1 cellular context compared by ENCODE assay signal in the genomic region with DNA sequence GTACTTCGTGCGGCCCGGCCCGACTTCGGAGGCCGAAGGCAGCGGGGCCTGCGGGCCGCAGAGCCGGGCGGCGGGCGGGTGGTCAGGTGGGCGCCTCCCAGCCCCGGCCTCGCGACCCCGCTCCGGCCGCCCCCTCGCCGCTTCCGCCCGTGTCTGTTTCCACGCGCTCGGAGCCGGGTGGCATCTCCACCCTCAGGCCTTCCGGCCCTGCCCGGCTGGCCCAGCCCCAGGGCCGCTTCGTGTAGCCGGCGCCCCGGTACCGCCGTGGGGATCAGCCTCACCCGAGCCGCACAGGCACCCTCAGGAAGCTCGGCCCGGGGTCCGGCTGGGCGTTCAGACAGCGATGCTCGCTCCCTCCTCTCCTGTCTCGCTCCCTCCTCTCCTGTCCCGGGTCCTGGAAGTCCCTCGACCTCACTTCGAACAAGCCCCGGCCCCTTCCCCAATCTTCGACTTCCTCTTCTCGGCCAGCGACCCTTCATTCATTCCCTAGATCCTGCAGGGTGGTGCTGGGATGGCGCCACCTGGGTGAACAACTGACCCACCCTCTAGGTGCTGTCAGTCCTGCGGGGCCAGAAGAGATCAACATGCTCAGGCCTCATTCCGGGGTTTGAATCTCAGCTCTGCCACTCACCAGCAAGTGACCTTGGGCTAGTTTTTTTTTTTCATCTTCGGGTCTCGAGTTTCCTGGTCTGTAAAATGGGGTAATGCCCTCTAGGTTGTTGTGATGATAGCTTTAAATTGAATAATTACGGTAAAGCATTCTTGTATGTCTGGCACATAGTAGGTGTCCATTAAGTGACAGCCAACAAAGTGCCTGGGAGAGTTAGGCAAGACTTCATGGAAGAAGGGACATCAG.
TF ChIP-seq lines count a peak whose summit lies in the region.

No MANE protein-coding gene starts in this region.

TF ChIP-seq in HepG2, 621 proteins besides CTCF, POLR2A, EP300 and RAD21 (continued from another document and continues in another):
- TF ChIP-seq, protein P1, sequence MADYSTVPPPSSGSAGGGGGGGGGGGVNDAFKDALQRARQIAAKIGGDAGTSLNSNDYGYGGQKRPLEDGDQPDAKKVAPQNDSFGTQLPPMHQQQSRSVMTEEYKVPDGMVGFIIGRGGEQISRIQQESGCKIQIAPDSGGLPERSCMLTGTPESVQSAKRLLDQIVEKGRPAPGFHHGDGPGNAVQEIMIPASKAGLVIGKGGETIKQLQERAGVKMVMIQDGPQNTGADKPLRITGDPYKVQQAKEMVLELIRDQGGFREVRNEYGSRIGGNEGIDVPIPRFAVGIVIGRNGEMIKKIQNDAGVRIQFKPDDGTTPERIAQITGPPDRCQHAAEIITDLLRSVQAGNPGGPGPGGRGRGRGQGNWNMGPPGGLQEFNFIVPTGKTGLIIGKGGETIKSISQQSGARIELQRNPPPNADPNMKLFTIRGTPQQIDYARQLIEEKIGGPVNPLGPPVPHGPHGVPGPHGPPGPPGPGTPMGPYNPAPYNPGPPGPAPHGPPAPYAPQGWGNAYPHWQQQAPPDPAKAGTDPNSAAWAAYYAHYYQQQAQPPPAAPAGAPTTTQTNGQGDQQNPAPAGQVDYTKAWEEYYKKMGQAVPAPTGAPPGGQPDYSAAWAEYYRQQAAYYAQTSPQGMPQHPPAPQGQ (CRISPR knock-in tag; IDR thresholded peaks at IDR 0.05; ENCODE audit: borderline replicate concordance) = 0 out of 2 replicates have a peak, but pooled peaks have one; percentile 13
- no peak; the same call in 1 of the 2 replicates for TF ChIP-seq SOX5 (CRISPR knock-in tag; IDR thresholded peaks at IDR 0.05; ENCODE audit: borderline replicate concordance)
- TF ChIP-seq, protein P2, sequence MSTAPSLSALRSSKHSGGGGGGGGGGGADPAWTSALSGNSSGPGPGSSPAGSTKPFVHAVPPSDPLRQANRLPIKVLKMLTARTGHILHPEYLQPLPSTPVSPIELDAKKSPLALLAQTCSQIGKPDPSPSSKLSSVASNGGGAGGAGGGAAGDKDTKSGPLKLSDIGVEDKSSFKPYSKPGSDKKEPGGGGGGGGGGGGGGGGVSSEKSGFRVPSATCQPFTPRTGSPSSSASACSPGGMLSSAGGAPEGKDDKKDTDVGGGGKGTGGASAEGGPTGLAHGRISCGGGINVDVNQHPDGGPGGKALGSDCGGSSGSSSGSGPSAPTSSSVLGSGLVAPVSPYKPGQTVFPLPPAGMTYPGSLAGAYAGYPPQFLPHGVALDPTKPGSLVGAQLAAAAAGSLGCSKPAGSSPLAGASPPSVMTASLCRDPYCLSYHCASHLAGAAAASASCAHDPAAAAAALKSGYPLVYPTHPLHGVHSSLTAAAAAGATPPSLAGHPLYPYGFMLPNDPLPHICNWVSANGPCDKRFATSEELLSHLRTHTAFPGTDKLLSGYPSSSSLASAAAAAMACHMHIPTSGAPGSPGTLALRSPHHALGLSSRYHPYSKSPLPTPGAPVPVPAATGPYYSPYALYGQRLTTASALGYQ (CRISPR knock-in tag; IDR thresholded peaks at IDR 0.05) = peak; percentile 62; the same call in 1 of the 2 replicates
- TF ChIP-seq POGZ (CRISPR knock-in tag; IDR thresholded peaks at IDR 0.05) = peak; percentile 56
- TF ChIP-seq ZNF598 (CRISPR knock-in tag; IDR thresholded peaks at IDR 0.05; ENCODE audit: borderline replicate concordance) = peak; percentile 42; the same call in 1 of the 2 replicates
- TF ChIP-seq PHB2 (IDR thresholded peaks at IDR 0.05; ENCODE audit: partially characterized antibody) = no peak
- peak; percentile 35; the same call in 1 of the 2 replicates for TF ChIP-seq KMT2B (CRISPR knock-in tag; IDR thresholded peaks at IDR 0.05)
- TF ChIP-seq, protein P3, sequence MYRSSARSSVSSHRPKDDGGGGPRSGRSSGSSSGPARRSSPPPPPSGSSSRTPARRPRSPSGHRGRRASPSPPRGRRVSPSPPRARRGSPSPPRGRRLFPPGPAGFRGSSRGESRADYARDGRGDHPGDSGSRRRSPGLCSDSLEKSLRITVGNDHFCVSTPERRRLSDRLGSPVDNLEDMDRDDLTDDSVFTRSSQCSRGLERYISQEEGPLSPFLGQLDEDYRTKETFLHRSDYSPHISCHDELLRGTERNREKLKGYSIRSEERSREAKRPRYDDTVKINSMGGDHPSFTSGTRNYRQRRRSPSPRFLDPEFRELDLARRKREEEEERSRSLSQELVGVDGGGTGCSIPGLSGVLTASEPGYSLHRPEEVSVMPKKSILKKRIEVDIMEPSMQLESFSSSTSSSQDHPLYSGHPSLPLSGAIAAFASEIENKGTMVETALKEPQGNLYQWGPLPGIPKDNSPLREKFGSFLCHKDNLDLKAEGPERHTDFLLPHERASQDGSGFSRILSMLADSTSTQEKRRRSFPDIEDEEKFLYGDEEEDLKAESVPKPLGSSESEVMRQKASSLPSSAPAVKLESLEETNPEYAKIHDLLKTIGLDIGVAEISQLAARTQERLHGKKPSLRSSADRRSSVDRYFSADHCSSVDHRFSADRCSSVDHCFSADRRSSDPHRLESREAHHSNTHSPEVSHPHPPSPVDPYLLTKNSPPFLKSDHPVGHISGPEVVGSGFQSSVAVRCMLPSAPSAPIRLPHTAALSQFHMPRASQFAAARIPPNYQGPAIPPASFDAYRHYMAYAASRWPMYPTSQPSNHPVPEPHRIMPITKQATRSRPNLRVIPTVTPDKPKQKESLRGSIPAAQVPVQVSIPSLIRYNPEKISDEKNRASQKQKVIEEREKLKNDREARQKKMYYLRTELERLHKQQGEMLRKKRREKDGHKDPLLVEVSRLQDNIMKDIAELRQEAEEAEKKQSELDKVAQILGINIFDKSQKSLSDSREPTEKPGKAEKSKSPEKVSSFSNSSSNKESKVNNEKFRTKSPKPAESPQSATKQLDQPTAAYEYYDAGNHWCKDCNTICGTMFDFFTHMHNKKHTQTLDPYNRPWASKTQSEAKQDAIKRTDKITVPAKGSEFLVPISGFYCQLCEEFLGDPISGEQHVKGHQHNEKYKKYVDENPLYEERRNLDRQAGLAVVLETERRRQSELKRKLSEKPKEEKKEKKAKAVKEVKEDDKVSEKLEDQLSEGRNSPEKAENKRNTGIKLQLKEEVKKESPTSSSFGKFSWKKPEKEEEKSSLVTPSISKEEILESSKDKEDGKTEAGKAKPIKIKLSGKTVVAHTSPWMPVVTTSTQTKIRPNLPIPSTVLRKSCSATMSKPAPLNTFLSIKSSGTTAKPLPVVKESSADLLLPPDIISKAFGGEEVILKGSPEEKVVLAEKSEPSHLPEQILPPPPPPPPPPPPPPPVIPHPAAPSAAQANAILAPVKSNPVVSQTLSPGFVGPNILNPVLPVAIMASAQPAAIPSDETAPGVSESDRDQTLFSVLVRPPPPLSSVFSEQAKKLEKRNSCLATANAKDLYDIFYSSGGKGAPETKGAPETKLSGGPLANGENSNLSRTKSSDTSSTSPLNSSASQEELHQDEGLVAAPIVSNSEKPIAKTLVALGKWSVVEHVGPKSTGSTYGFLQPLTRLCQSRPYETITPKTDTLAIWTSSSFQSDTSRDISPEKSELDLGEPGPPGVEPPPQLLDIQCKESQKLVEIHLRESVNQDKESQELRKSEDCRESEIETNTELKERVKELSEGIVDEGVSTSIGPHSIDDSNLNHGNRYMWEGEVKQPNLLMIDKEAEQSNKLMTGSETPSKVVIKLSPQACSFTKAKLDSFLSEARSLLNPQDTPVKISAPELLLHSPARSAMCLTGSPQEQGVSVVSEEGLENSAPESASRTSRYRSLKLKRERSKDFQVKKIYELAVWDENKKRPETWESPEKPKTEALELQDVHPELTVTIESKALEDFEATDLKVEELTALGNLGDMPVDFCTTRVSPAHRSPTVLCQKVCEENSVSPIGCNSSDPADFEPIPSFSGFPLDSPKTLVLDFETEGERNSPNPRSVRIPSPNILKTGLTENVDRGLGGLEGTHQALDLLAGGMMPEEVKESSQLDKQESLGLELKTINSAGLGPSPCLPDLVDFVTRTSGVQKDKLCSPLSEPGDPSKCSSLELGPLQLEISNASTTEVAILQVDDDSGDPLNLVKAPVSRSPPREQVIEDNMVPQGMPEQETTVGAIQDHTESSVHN (CRISPR knock-in tag; IDR thresholded peaks at IDR 0.05) = 0 out of 2 replicates have a peak, but pooled peaks have one; percentile 50
- TF ChIP-seq RARG (CRISPR knock-in tag; IDR thresholded peaks at IDR 0.05; ENCODE audit: low read depth) = no peak
- 0 out of 2 replicates have a peak, but pooled peaks have one; percentile 7 for TF ChIP-seq ARID2 (CRISPR knock-in tag; IDR thresholded peaks at IDR 0.05; ENCODE audit: borderline replicate concordance)
- TF ChIP-seq, protein P4, sequence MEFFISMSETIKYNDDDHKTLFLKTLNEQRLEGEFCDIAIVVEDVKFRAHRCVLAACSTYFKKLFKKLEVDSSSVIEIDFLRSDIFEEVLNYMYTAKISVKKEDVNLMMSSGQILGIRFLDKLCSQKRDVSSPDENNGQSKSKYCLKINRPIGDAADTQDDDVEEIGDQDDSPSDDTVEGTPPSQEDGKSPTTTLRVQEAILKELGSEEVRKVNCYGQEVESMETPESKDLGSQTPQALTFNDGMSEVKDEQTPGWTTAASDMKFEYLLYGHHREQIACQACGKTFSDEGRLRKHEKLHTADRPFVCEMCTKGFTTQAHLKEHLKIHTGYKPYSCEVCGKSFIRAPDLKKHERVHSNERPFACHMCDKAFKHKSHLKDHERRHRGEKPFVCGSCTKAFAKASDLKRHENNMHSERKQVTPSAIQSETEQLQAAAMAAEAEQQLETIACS (CRISPR knock-in tag; IDR thresholded peaks at IDR 0.05) = 0 out of 2 replicates have a peak, but pooled peaks have one; percentile 31
- TF ChIP-seq ZFP90 (CRISPR knock-in tag; IDR thresholded peaks at IDR 0.05; ENCODE audit: borderline replicate concordance) = peak; percentile 76; the same call in 1 of the 2 replicates
- TF ChIP-seq NFIC (IDR thresholded peaks at IDR 0.05; ENCODE audit: low read length) = no peak
- no peak for TF ChIP-seq ZEB1 (IDR thresholded peaks at IDR 0.05; ENCODE audit: insufficient replicate concordance, low read depth)
- TF ChIP-seq, protein P5, sequence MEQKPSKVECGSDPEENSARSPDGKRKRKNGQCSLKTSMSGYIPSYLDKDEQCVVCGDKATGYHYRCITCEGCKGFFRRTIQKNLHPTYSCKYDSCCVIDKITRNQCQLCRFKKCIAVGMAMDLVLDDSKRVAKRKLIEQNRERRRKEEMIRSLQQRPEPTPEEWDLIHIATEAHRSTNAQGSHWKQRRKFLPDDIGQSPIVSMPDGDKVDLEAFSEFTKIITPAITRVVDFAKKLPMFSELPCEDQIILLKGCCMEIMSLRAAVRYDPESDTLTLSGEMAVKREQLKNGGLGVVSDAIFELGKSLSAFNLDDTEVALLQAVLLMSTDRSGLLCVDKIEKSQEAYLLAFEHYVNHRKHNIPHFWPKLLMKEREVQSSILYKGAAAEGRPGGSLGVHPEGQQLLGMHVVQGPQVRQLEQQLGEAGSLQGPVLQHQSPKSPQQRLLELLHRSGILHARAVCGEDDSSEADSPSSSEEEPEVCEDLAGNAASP (CRISPR knock-in tag; IDR thresholded peaks at IDR 0.05; ENCODE audit: borderline replicate concordance) = no peak
- TF ChIP-seq ZNF367 (CRISPR knock-in tag; IDR thresholded peaks at IDR 0.05; ENCODE audit: borderline replicate concordance) = no peak; the same call in 1 of the 2 replicates
- TF ChIP-seq HDAC1 (CRISPR knock-in tag; IDR thresholded peaks at IDR 0.05) = peak; percentile 68
- TF ChIP-seq ZNF670 (CRISPR knock-in tag; IDR thresholded peaks at IDR 0.05; ENCODE audit: borderline replicate concordance) = 0 out of 2 replicates have a peak, but pooled peaks have one; percentile 13
- TF ChIP-seq, protein P6, sequence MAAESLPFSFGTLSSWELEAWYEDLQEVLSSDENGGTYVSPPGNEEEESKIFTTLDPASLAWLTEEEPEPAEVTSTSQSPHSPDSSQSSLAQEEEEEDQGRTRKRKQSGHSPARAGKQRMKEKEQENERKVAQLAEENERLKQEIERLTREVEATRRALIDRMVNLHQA (CRISPR knock-in tag; IDR thresholded peaks at IDR 0.05) = no peak
- TF ChIP-seq ZNF564 (CRISPR knock-in tag; IDR thresholded peaks at IDR 0.05) = 0 out of 2 replicates have a peak, but pooled peaks have one; percentile 3
- TF ChIP-seq ZKSCAN1 (IDR thresholded peaks at IDR 0.05; ENCODE audit: low read length) = peak; percentile 95
- TF ChIP-seq FIP1L1 (IDR thresholded peaks at IDR 0.05; ENCODE audit: borderline replicate concordance, insufficient read depth, low read depth, low read length) = no peak
- no peak for TF ChIP-seq MTF1 (CRISPR knock-in tag; IDR thresholded peaks at IDR 0.05)
- TF ChIP-seq, protein P7, sequence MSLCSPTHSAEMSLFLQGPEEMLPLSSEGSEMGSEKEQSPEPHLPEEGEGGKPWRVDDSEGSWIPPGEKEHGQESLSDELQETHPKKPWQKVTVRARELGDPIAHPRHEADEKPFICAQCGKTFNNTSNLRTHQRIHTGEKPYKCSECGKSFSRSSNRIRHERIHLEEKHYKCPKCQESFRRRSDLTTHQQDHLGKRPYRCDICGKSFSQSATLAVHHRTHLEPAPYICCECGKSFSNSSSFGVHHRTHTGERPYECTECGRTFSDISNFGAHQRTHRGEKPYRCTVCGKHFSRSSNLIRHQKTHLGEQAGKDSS (CRISPR knock-in tag; IDR thresholded peaks at IDR 0.05; ENCODE audit: borderline replicate concordance, low read depth) = peak; percentile 49; the same call in 1 of the 2 replicates
- TF ChIP-seq NKX3-1 (CRISPR knock-in tag; IDR thresholded peaks at IDR 0.05) = peak; percentile 59; the same call in 1 of the 2 replicates
- no peak for TF ChIP-seq TCF7L2 (IDR thresholded peaks at IDR 0.05; ENCODE audit: low read depth, low read length)
- TF ChIP-seq, protein P8, sequence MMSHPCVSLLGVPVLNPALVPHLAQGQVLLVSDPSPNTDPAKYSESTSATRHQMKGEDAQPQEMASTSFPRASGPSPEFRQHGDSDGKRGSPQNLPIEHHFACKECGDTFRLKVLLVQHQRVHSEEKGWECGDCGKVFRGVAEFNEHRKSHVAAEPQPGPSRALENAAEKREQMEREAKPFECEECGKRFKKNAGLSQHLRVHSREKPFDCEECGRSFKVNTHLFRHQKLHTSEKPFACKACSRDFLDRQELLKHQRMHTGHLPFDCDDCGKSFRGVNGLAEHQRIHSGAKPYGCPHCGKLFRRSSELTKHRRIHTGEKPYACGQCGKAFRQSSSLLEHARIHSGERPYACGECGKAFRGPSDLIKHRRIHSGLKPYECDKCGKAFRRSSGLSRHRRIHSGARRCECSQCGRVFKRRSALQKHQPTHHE (CRISPR knock-in tag; IDR thresholded peaks at IDR 0.05; ENCODE audit: borderline replicate concordance) = peak; percentile 42; the same call in 1 of the 2 replicates
- TF ChIP-seq ZSCAN25 (CRISPR knock-in tag; IDR thresholded peaks at IDR 0.05) = no peak
- TF ChIP-seq, protein P9, sequence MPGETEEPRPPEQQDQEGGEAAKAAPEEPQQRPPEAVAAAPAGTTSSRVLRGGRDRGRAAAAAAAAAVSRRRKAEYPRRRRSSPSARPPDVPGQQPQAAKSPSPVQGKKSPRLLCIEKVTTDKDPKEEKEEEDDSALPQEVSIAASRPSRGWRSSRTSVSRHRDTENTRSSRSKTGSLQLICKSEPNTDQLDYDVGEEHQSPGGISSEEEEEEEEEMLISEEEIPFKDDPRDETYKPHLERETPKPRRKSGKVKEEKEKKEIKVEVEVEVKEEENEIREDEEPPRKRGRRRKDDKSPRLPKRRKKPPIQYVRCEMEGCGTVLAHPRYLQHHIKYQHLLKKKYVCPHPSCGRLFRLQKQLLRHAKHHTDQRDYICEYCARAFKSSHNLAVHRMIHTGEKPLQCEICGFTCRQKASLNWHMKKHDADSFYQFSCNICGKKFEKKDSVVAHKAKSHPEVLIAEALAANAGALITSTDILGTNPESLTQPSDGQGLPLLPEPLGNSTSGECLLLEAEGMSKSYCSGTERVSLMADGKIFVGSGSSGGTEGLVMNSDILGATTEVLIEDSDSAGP (CRISPR knock-in tag; IDR thresholded peaks at IDR 0.05; ENCODE audit: borderline replicate concordance) = peak; percentile 64; the same call in 1 of the 2 replicates
- TF ChIP-seq ZNF331 (CRISPR knock-in tag; IDR thresholded peaks at IDR 0.05) = peak; percentile 68; the same call in 1 of the 2 replicates
- peak; percentile 88 for TF ChIP-seq ZFX (CRISPR knock-in tag; IDR thresholded peaks at IDR 0.05; ENCODE audit: low read depth)
